In genomic region chr5:59180515-59180914, GRCh38 we compare ENCODE assay signal across 18 cellular contexts.
A peak's percentile ranks its signal among the peaks of the same experiment; 100 is the strongest.
DNase-seq lines count a peak whose midpoint lies in the region; ATAC-seq, FAIRE-seq and TF ChIP-seq lines count a peak whose summit lies in the region.
"Had no signal": no experiment of that assay in that cellular context is flagged by ENCODE, and none has a peak within 500 bp of the region (broad histone marks: within the 10 kb centered on the region; RNA-seq: fewer than 3 reads in every experiment).

No MANE protein-coding gene starts in this region.

- H3K27ac Mint-ChIP-seq in CD8-positive, alpha-beta T cell: no peak overlapping the region
- H3K27ac Mint-ChIP-seq: activated CD4-positive, alpha-beta memory T cell treated with anti-CD3 and anti-CD28 coated beads for 36 hours; activated naive CD4-positive, alpha-beta T cell treated with anti-CD3 and anti-CD28 coated beads, Interleukin-2, amount 50 U/mL, for 72 hours had no signal

- DNase-seq in GM13977 (ENCODE audit: low spot score) (peak; percentile 35), kidney (no peak), dedifferentiated amniotic fluid mesenchymal stem cell (ENCODE audit: extremely low spot score) (no peak), RCC 7860 (ENCODE audit: low spot score) (no peak)
- DNase-seq in CD8-positive, alpha-beta T cell: no peak
- DNase-seq: activated CD4-positive, alpha-beta memory T cell treated with anti-CD3 and anti-CD28 coated beads for 36 hours; colonic mucosa; DMS79; NCI-H2107; retina; T-helper 1 cell had no signal

- no peak overlapping the region for H3K4me3 ChIP-seq in kidney (ENCODE audit: low read length in 2 of 2)
- no peak overlapping the region for H3K4me3 ChIP-seq in CD8-positive, alpha-beta T cell (ENCODE audit: low read depth, low read length)
- H3K4me3 ChIP-seq: colonic mucosa, K562, suprapubic skin had no signal

- ATAC-seq in GM19397 (IDR thresholded peaks at IDR 0.05; ENCODE audit: unreplicated experiment) (peak; percentile 56), HG02678 (IDR thresholded peaks at IDR 0.05; ENCODE audit: unreplicated experiment) (peak; percentile 77), HG03354 (IDR thresholded peaks at IDR 0.05; ENCODE audit: poor library complexity, severe bottlenecking, unreplicated experiment) (peak; percentile 76)
- no peak for ATAC-seq in CD8-positive, alpha-beta T cell
- ATAC-seq: activated naive CD4-positive, alpha-beta T cell treated with anti-CD3 and anti-CD28 coated beads, Interleukin-2, amount 50 U/mL, for 72 hours; K562 had no signal

- no peak overlapping the region for H3K9ac ChIP-seq in kidney (ENCODE audit: low read length in 2 of 2)

- TF ChIP-seq CTCF in GM13977 (IDR thresholded peaks at IDR 0.05; ENCODE audit: extremely low read depth, insufficient read depth, missing control alignments) (no peak), kidney (IDR thresholded peaks at IDR 0.05; ENCODE audit: borderline replicate concordance, extremely low read depth, insufficient read depth) (no peak)
- no peak for TF ChIP-seq CTCF in CD8-positive, alpha-beta T cell (IDR thresholded peaks at IDR 0.05)

- POLR2A ChIA-PET in CD8-positive, alpha-beta T cell (lab: Charles Lee): no interaction called here

- H3K27ac ChIP-seq in kidney (ENCODE audit: low read depth in 2 of 2, low read length in 2 of 2): no peak overlapping the region
- H3K27ac ChIP-seq in CD8-positive, alpha-beta T cell (ENCODE audit: low read depth, low read length): no peak overlapping the region
- H3K27ac ChIP-seq: colonic mucosa, suprapubic skin had no signal

- H3K4me1 ChIP-seq in kidney (ENCODE audit: control insufficient read depth in 1 of 2, insufficient read depth in 1 of 2, low read depth in 1 of 2, low read length in 2 of 2): no peaks in the 10 kb centered on the region
- no peaks in the 10 kb centered on the region for H3K4me1 ChIP-seq in CD8-positive, alpha-beta T cell (ENCODE audit: insufficient read depth, low read length)
- H3K4me1 ChIP-seq: colonic mucosa, suprapubic skin had no signal

- FAIRE-seq in kidney (lab: Jason Lieb, UNC) (no peak), RCC 7860 (lab: Jason Lieb, UNC) (no peak)
- FAIRE-seq: H1, K562 had no signal

- no peaks in the 10 kb centered on the region for H3K27me3 ChIP-seq in CD8-positive, alpha-beta T cell (ENCODE audit: insufficient read depth, low read length)
- H3K27me3 ChIP-seq: colonic mucosa, suprapubic skin had no signal

- H3K4me3 Mint-ChIP-seq in CD8-positive, alpha-beta T cell: no peak overlapping the region
- H3K4me3 Mint-ChIP-seq: activated CD4-positive, alpha-beta memory T cell treated with anti-CD3 and anti-CD28 coated beads for 36 hours had no signal

- no peaks in the 10 kb centered on the region for H3K36me3 Mint-ChIP-seq in CD8-positive, alpha-beta T cell
- H3K36me3 Mint-ChIP-seq: activated CD4-positive, alpha-beta memory T cell treated with anti-CD3 and anti-CD28 coated beads for 36 hours; activated naive CD4-positive, alpha-beta T cell treated with anti-CD3 and anti-CD28 coated beads, Interleukin-2, amount 50 U/mL, for 72 hours had no signal

- H3K9me3 Mint-ChIP-seq in CD8-positive, alpha-beta T cell: no peaks in the 10 kb centered on the region
- H3K9me3 Mint-ChIP-seq: activated CD4-positive, alpha-beta memory T cell treated with anti-CD3 and anti-CD28 coated beads for 36 hours; activated naive CD4-positive, alpha-beta T cell treated with anti-CD3 and anti-CD28 coated beads, Interleukin-2, amount 50 U/mL, for 72 hours had no signal

- CTCF ChIA-PET in CD8-positive, alpha-beta T cell (lab: Charles Lee): interaction anchor here (0.8 to 8.9 kb wide), 4 partner anchors 22 to 286 kb away, joined by 3 to 123 read pairs (median 3); no protein-coding TSS in a partner anchor

- H3K27me3 Mint-ChIP-seq in CD8-positive, alpha-beta T cell (ENCODE audit: low read depth): no peaks in the 10 kb centered on the region

- in situ Hi-C loops in GM13977 (cut with MboI; ENCODE audit: low pct_unique_long_range_greater_than_20kb, low sequenced_read_pairs, unreplicated experiment): loop anchor here (10.0 kb wide), 1 partner anchor 194 kb away; no protein-coding TSS in a partner anchor

- H3K36me3 ChIP-seq in kidney (ENCODE audit: control insufficient read depth in 1 of 2, insufficient read depth in 2 of 2, low read length in 2 of 2): peaks cover 16 to 38% of the 10 kb centered on the region in 2 donors
- no peaks in the 10 kb centered on the region for H3K36me3 ChIP-seq in CD8-positive, alpha-beta T cell (ENCODE audit: insufficient read depth, low read length)
- H3K36me3 ChIP-seq: colonic mucosa, suprapubic skin had no signal

- intact Hi-C loops in kidney (cut with DNase I): loop anchor here (10.0 kb wide), 1 partner anchor 494 kb away; no protein-coding TSS in a partner anchor
- intact Hi-C loops in CD8-positive, alpha-beta T cell (cut with DNase I, micrococcal nuclease): loop anchor here in 1 of 2 experiments (10.0 kb wide), 1 partner anchor 1494 kb away; no protein-coding TSS in a partner anchor

- no peaks in the 10 kb centered on the region for H3K4me1 Mint-ChIP-seq in CD8-positive, alpha-beta T cell (ENCODE audit: low read depth)

- H3K9me3 ChIP-seq in kidney (ENCODE audit: control insufficient read depth in 1 of 2, low read length in 2 of 2): no peaks in the 10 kb centered on the region
- no peaks in the 10 kb centered on the region for H3K9me3 ChIP-seq in CD8-positive, alpha-beta T cell (ENCODE audit: low read length)
- H3K9me3 ChIP-seq: colonic mucosa, suprapubic skin had no signal
